ENCODE assay signal across 11 cellular contexts in the genomic region with DNA sequence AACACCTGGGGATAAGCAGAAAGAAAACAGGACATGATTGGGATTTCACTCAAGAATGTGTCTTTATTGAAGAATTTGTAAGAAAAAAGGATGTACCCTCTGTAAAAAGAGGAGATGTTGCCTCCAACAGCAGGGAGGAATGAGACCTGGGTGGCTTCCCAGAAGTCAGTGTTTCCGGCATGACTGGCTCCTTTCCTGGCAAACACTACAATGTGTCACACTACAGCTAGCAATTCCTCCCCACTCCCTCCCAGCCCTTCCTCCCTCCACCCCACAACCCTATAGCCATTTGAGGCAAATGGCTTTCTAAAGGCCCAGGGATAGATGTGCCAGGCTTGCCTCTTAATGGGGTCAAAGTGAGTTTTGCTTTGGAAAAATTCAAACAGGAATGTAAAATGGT. TPM values are rescaled to one million over a fixed set of nuclear protein-coding genes. Genes with fewer than 3 reads are reported as not detected.
DNase-seq lines count a peak whose midpoint lies in the region; ATAC-seq, FAIRE-seq and TF ChIP-seq lines count a peak whose summit lies in the region.
"Had no signal": no experiment of that assay in that cellular context is flagged by ENCODE, and none has a peak within 500 bp of the region (broad histone marks: within the 10 kb centered on the region; RNA-seq: fewer than 3 reads in every experiment).

No MANE protein-coding gene starts in this region.

- FAIRE-seq in H54 (lab: Jason Lieb, UNC) = no peak
- FAIRE-seq: islet of Langerhans had no signal

- H3K4me3 Mint-ChIP-seq in stimulated activated naive B cell treated with anti-CD40 and anti-IgM and Interleukin-4, amounts not matched to agents 10 μg/mL and 1 μg/mL and 100 μg/mL, for 72 hours = no peak overlapping the region
- H3K4me3 Mint-ChIP-seq: T-helper 1 cell treated with Interleukin-12 subunit alpha and Interleukin-12 subunit beta and Interleukin-4 antibody, amounts not matched to agents 30 μg/mL and 1 μg/mL, for 36 hours had no signal

- no peak for TF ChIP-seq POLR2A in H54 (IDR thresholded peaks at IDR 0.05; ENCODE audit: low read depth, low read length)

- no peaks in the 10 kb centered on the region for H3K9me3 Mint-ChIP-seq in stimulated activated naive B cell treated with anti-CD40 and anti-IgM and Interleukin-4, amounts not matched to agents 10 μg/mL and 1 μg/mL and 100 μg/mL, for 72 hours
- H3K9me3 Mint-ChIP-seq: T-helper 1 cell treated with Interleukin-12 subunit alpha and Interleukin-12 subunit beta and Interleukin-4 antibody, amounts not matched to agents 30 μg/mL and 1 μg/mL, for 36 hours had no signal

- DNase-seq in H54 (ENCODE audit: insufficient read length, low spot score) (peak; percentile 69), ascending aorta (ENCODE audit: low spot score in 2 of 2) (peak in 1 of 2 donors; percentile 93), glomerular visceral epithelial cell (ENCODE audit: extremely low spot score) (peak; percentile 58), ureter (ENCODE audit: low spot score) (no peak), ecto neural progenitor cell (ENCODE audit: low spot score) (no peak)
- DNase-seq in stimulated activated naive B cell treated with anti-CD40 and anti-IgM and Interleukin-4, amounts not matched to agents 10 μg/mL and 1 μg/mL and 100 μg/mL, for 72 hours = no peak
- DNase-seq: NCI-H2171 had no signal

- H3K4me1 Mint-ChIP-seq in stimulated activated naive B cell treated with anti-CD40 and anti-IgM and Interleukin-4, amounts not matched to agents 10 μg/mL and 1 μg/mL and 100 μg/mL, for 72 hours = peaks cover 6 to 19% of the 10 kb centered on the region in 2 donors

- H3K4me1 ChIP-seq in ascending aorta = peaks cover 8 to 31% of the 10 kb centered on the region in 2 donors

- intact Hi-C loops in ascending aorta (cut with DNase I) = no loop called here

- TF ChIP-seq CTCF in ascending aorta (IDR thresholded peaks at IDR 0.05) = no peak

- no peaks in the 10 kb centered on the region for H3K27me3 Mint-ChIP-seq in stimulated activated naive B cell treated with anti-CD40 and anti-IgM and Interleukin-4, amounts not matched to agents 10 μg/mL and 1 μg/mL and 100 μg/mL, for 72 hours

- peak overlapping the region; percentile 25 for H3K27ac Mint-ChIP-seq in stimulated activated naive B cell treated with anti-CD40 and anti-IgM and Interleukin-4, amounts not matched to agents 10 μg/mL and 1 μg/mL and 100 μg/mL, for 72 hours
- H3K27ac Mint-ChIP-seq: T-helper 1 cell treated with Interleukin-12 subunit alpha and Interleukin-12 subunit beta and Interleukin-4 antibody, amounts not matched to agents 30 μg/mL and 1 μg/mL, for 36 hours had no signal

- H3K36me3 Mint-ChIP-seq in stimulated activated naive B cell treated with anti-CD40 and anti-IgM and Interleukin-4, amounts not matched to agents 10 μg/mL and 1 μg/mL and 100 μg/mL, for 72 hours = peaks cover 14 to 38% of the 10 kb centered on the region in 2 donors

- H3K4me3 ChIP-seq in ascending aorta = no peak overlapping the region

- peaks cover 13 to 16% of the 10 kb centered on the region in 2 donors for H3K36me3 ChIP-seq in ascending aorta

- H3K9me3 ChIP-seq in ascending aorta = no peaks in the 10 kb centered on the region

- no peak for ATAC-seq in stimulated activated naive B cell treated with anti-CD40 and anti-IgM and Interleukin-4, amounts not matched to agents 10 μg/mL and 1 μg/mL and 100 μg/mL, for 72 hours (replicated peaks)
- ATAC-seq in GM18858 (IDR thresholded peaks at IDR 0.05; ENCODE audit: unreplicated experiment) (no peak), GM21381 (IDR thresholded peaks at IDR 0.05; ENCODE audit: unreplicated experiment) (no peak)

- peak overlapping the region; percentile 85 to 91 for H3K27ac ChIP-seq in ascending aorta

- H3K27me3 ChIP-seq in ascending aorta = no peaks in the 10 kb centered on the region

RNA-seq across cellular contexts. Expression of a gene that starts 11.5 kb away (rescaled TPM):
- total RNA-seq in ascending aorta (41.7 TPM), ureter (8.0 TPM)

RNA-seq across cellular contexts. Expression of a gene that starts 12.8 kb away (rescaled TPM):
- total RNA-seq in ascending aorta = 52.0 TPM
- 55.0 TPM for total RNA-seq in ureter

RNA-seq across cellular contexts. Expression of a gene that starts 19.4 kb away (rescaled TPM):
- total RNA-seq in ascending aorta (209 TPM), ureter (68.3 TPM)

RNA-seq across cellular contexts. Expression of a gene that starts 47.8 kb away (rescaled TPM):
- total RNA-seq in ascending aorta (69.3 TPM), ureter (24.1 TPM)

RNA-seq across cellular contexts. Expression of a gene that starts 52.6 kb away (rescaled TPM):
- total RNA-seq in ascending aorta (not detected), ureter (not detected)

Comparison
In these comparisons a context has a peak if more than half of its experiments do, and no peak if none do; other contexts are left out.
1. DNase-seq: peak in H54 (single experiment) and glomerular visceral epithelial cell (single experiment); none in stimulated activated naive B cell treated with anti-CD40 and anti-IgM and Interleukin-4, amounts not matched to agents 10 μg/mL and 1 μg/mL and 100 μg/mL, for 72 hours (single experiment), ureter (single experiment) and ecto neural progenitor cell (single experiment).